ENCODE assay signal across 1 cellular context in the genomic region with DNA sequence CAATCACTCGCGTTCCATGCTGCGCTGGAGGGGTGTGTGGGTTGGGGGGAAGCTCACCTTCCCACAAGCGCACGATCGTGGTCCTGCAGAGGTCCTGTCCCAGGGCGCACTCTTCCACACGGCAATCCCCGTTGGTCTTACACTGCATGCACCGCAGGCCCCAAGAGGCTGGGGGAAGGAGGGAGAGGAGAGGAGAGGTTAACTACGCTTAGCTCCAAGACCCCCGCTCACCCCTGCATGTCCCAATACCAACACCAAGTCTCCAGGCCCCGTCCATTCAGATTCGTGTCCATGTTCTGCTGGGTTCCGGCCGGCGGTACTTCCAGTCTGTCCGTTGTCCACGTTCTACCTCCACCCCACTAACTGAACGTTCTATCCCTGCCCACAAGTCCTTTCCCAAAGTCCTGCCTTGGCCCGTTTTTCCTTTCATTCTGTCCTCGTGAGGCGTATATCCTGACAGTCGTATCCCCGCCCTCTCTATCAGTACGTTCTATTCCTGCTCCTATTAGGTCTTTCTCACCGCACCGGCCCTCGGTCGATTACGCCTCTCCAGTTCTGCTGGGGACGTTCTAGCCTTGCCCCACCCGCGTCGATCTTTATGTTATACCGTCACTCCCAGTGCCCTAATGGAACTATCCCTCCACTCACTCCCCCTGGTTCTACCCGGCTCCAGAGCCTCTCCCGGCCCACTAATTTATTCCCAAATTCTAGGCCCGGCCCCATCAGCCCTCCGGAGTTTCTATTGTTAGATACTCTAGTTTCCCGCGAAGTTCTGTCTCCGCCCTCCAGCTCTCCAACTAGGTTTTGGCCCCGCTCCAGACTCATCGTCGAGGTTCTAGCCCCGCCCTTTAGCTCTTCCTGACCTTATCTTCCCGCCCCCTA.
TF ChIP-seq lines count a peak whose summit lies in the region.

No MANE protein-coding gene starts in this region.

TF ChIP-seq in GM12878, 131 proteins besides CTCF, POLR2A, EP300 and RAD21:
- TF ChIP-seq TAF1 (IDR thresholded peaks at IDR 0.05; ENCODE audit: borderline replicate concordance, low read depth, low read length) (no peak), MEF2B (IDR thresholded peaks at IDR 0.05; ENCODE audit: partially characterized antibody, poor library complexity, severe bottlenecking) (peak; percentile 26), ZNF384 (IDR thresholded peaks at IDR 0.05; ENCODE audit: borderline replicate concordance, low read depth, low read length) (no peak), MTA3 (IDR thresholded peaks at IDR 0.05; ENCODE audit: borderline replicate concordance, low read length) (no peak), RFX5 (IDR thresholded peaks at IDR 0.05; ENCODE audit: low read depth, low read length) (no peak), MEF2A (IDR thresholded peaks at IDR 0.05; ENCODE audit: insufficient read depth, low read depth, low read length) (no peak), SMAD5 (IDR thresholded peaks at IDR 0.05; ENCODE audit: low read depth) (no peak), SP1 (IDR thresholded peaks at IDR 0.05; ENCODE audit: low read depth, low read length) (peak; percentile 5), FOXM1 (IDR thresholded peaks at IDR 0.05; ENCODE audit: low read depth, low read length) (no peak), PAX8 (IDR thresholded peaks at IDR 0.05) (no peak), CREB1 (IDR thresholded peaks at IDR 0.05; ENCODE audit: low read depth) (0 out of 2 replicates have a peak, but pooled peaks have one; percentile 26), EZH2 (IDR thresholded peaks at IDR 0.05; ENCODE audit: borderline replicate concordance, control insufficient read depth, low read depth, low read length) (no peak), DPF2 (IDR thresholded peaks at IDR 0.05) (no peak)
- TF ChIP-seq, protein P1, sequence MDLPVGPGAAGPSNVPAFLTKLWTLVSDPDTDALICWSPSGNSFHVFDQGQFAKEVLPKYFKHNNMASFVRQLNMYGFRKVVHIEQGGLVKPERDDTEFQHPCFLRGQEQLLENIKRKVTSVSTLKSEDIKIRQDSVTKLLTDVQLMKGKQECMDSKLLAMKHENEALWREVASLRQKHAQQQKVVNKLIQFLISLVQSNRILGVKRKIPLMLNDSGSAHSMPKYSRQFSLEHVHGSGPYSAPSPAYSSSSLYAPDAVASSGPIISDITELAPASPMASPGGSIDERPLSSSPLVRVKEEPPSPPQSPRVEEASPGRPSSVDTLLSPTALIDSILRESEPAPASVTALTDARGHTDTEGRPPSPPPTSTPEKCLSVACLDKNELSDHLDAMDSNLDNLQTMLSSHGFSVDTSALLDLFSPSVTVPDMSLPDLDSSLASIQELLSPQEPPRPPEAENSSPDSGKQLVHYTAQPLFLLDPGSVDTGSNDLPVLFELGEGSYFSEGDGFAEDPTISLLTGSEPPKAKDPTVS (IDR thresholded peaks at IDR 0.05; ENCODE audit: low read depth, low read length): no peak
- TF ChIP-seq, protein P2, sequence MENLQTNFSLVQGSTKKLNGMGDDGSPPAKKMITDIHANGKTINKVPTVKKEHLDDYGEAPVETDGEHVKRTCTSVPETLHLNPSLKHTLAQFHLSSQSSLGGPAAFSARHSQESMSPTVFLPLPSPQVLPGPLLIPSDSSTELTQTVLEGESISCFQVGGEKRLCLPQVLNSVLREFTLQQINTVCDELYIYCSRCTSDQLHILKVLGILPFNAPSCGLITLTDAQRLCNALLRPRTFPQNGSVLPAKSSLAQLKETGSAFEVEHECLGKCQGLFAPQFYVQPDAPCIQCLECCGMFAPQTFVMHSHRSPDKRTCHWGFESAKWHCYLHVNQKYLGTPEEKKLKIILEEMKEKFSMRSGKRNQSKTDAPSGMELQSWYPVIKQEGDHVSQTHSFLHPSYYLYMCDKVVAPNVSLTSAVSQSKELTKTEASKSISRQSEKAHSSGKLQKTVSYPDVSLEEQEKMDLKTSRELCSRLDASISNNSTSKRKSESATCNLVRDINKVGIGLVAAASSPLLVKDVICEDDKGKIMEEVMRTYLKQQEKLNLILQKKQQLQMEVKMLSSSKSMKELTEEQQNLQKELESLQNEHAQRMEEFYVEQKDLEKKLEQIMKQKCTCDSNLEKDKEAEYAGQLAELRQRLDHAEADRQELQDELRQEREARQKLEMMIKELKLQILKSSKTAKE (IDR thresholded peaks at IDR 0.05; ENCODE audit: low read depth, poor library complexity, severe bottlenecking): peak; percentile 25
- TF ChIP-seq, protein P3, sequence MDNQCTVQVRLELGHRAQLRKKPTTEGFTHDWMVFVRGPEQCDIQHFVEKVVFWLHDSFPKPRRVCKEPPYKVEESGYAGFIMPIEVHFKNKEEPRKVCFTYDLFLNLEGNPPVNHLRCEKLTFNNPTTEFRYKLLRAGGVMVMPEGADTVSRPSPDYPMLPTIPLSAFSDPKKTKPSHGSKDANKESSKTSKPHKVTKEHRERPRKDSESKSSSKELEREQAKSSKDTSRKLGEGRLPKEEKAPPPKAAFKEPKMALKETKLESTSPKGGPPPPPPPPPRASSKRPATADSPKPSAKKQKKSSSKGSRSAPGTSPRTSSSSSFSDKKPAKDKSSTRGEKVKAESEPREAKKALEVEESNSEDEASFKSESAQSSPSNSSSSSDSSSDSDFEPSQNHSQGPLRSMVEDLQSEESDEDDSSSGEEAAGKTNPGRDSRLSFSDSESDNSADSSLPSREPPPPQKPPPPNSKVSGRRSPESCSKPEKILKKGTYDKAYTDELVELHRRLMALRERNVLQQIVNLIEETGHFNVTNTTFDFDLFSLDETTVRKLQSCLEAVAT (IDR thresholded peaks at IDR 0.05): peak; percentile 75; the same call in 1 of the 2 replicates
- TF ChIP-seq, protein P4, sequence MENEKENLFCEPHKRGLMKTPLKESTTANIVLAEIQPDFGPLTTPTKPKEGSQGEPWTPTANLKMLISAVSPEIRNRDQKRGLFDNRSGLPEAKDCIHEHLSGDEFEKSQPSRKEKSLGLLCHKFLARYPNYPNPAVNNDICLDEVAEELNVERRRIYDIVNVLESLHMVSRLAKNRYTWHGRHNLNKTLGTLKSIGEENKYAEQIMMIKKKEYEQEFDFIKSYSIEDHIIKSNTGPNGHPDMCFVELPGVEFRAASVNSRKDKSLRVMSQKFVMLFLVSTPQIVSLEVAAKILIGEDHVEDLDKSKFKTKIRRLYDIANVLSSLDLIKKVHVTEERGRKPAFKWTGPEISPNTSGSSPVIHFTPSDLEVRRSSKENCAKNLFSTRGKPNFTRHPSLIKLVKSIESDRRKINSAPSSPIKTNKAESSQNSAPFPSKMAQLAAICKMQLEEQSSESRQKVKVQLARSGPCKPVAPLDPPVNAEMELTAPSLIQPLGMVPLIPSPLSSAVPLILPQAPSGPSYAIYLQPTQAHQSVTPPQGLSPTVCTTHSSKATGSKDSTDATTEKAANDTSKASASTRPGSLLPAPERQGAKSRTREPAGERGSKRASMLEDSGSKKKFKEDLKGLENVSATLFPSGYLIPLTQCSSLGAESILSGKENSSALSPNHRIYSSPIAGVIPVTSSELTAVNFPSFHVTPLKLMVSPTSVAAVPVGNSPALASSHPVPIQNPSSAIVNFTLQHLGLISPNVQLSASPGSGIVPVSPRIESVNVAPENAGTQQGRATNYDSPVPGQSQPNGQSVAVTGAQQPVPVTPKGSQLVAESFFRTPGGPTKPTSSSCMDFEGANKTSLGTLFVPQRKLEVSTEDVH (IDR thresholded peaks at IDR 0.05; ENCODE audit: low read depth, partially characterized antibody): no peak
- TF ChIP-seq, protein P5, sequence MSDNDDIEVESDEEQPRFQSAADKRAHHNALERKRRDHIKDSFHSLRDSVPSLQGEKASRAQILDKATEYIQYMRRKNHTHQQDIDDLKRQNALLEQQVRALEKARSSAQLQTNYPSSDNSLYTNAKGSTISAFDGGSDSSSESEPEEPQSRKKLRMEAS (IDR thresholded peaks at IDR 0.05; ENCODE audit: low read depth, low read length): no peak
